27 cellular contexts compared by ENCODE assay signal in the genomic region with DNA sequence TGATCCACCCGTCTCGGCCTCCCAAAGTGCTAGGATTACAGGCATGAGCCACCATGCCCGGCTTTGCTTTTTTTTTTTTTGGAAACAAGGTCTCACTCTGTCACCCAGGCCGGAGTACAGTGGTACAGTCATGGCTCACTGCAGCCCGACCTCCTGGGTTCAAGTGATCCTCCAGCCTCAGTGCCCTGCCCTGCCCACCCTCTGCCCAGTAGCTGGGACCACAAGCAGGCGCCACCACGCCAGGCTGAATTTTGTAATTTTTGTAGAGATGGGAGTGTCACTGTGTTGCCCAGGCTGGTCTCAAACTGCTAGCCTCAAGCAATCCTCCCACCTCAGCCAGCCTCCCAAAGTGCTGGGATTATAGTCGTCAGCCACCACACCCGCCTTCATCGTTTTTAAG. TPM values are rescaled to one million over a fixed set of nuclear protein-coding genes. Genes with fewer than 3 reads are reported as not detected.
DNase-seq lines count a peak whose midpoint lies in the region; ATAC-seq, FAIRE-seq and TF ChIP-seq lines count a peak whose summit lies in the region.
"Had no signal": no experiment of that assay in that cellular context is flagged by ENCODE, and none has a peak within 500 bp of the region (broad histone marks: within the 10 kb centered on the region; RNA-seq: fewer than 3 reads in every experiment).

No MANE protein-coding gene starts in this region.

- ATAC-seq in heart left ventricle = no peak
- ATAC-seq in GM23338 = no peak
- ATAC-seq: CD8-positive, alpha-beta T cell; PC-3 had no signal

- H3K4me1 ChIP-seq in right atrium auricular region (no peaks in the 10 kb centered on the region), heart left ventricle (peaks cover 0 to 11% (median 0%) of the 10 kb centered on the region in 12 donors), vagina (no peaks in the 10 kb centered on the region), GM23338 (ENCODE audit: insufficient read depth) (peaks cover 10% of the 10 kb centered on the region)

- WGBS in heart left ventricle, 4 donors = 88 to 90% (median 89%) methylated on average over 10 of the region's 10 CpGs

- H3K36me3 Mint-ChIP-seq in osteocyte (ENCODE audit: unreplicated experiment) = no peaks in the 10 kb centered on the region
- no peaks in the 10 kb centered on the region for H3K36me3 Mint-ChIP-seq in GM23338 (ENCODE audit: low read depth)

- H3K4me3 ChIP-seq in right atrium auricular region = no peak overlapping the region
- no peak overlapping the region for H3K4me3 ChIP-seq in heart left ventricle
- H3K4me3 ChIP-seq in coronary artery = no peak overlapping the region
- H3K4me3 ChIP-seq in vagina = no peak overlapping the region
- no peak overlapping the region for H3K4me3 ChIP-seq in GM23338

- H2AFZ ChIP-seq in GM23338 = no peak overlapping the region

- no peaks in the 10 kb centered on the region for H3K27me3 ChIP-seq in right atrium auricular region
- peaks cover 0 to 21% (median 5%) of the 10 kb centered on the region in 9 donors for H3K27me3 ChIP-seq in heart left ventricle
- H3K27me3 ChIP-seq in vagina = no peaks in the 10 kb centered on the region
- H3K27me3 ChIP-seq in GM23338 (ENCODE audit: insufficient read depth) = peaks cover 21% of the 10 kb centered on the region

- H3K27ac ChIP-seq in right atrium auricular region (no peak overlapping the region), heart left ventricle (no peak overlapping the region), coronary artery (no peak overlapping the region), vagina (no peak overlapping the region), GM23338 (ENCODE audit: low read depth) (no peak overlapping the region)
- H3K27ac ChIP-seq: HL-60 had no signal

- TF ChIP-seq POLR2A in heart left ventricle (IDR thresholded peaks at IDR 0.05) (no peak), vagina (IDR thresholded peaks at IDR 0.05) (no peak)

- H3K27me3 Mint-ChIP-seq in osteocyte (ENCODE audit: unreplicated experiment) (no peaks in the 10 kb centered on the region), GM23338 (ENCODE audit: insufficient read depth, low read depth, poor library complexity) (peaks cover 14% of the 10 kb centered on the region)

- H4K20me1 ChIP-seq in GM23338 (replicated peaks; ENCODE audit: insufficient read depth) = no peaks in the 10 kb centered on the region

- no peak overlapping the region for H3K4me2 ChIP-seq in GM23338
- H3K4me2 ChIP-seq: SK-N-SH had no signal

- H3K27ac Mint-ChIP-seq in osteocyte (ENCODE audit: unreplicated experiment) (no peak overlapping the region), GM23338 (no peak overlapping the region)

- H3K4me1 Mint-ChIP-seq in osteocyte (ENCODE audit: unreplicated experiment) = peaks cover 15% of the 10 kb centered on the region
- peaks cover 20% of the 10 kb centered on the region for H3K4me1 Mint-ChIP-seq in GM23338

- H3K9me2 ChIP-seq in GM23338 (ENCODE audit: insufficient read depth) = no peaks in the 10 kb centered on the region
- H3K9me2 ChIP-seq: SK-N-SH had no signal

- H3K9me3 ChIP-seq in right atrium auricular region = no peaks in the 10 kb centered on the region
- H3K9me3 ChIP-seq in heart left ventricle = no peaks in the 10 kb centered on the region
- H3K9me3 ChIP-seq in vagina = no peaks in the 10 kb centered on the region
- H3K9me3 ChIP-seq: Caco-2, SK-N-SH had no signal

- no peak overlapping the region for H3K4me3 Mint-ChIP-seq in osteocyte (ENCODE audit: unreplicated experiment)
- H3K4me3 Mint-ChIP-seq in GM23338 = no peak overlapping the region
- H3K4me3 Mint-ChIP-seq: CD8-positive, alpha-beta T cell had no signal

- intact Hi-C loops in heart left ventricle (cut with DNase I) = no loop called here
- intact Hi-C loops in vagina (cut with DNase I) = no loop called here

- no peak for FAIRE-seq in urothelium cell line (lab: Jason Lieb, UNC)
- FAIRE-seq: GM12891 had no signal

- H3K9me3 Mint-ChIP-seq in osteocyte (ENCODE audit: unreplicated experiment) = no peaks in the 10 kb centered on the region
- H3K9me3 Mint-ChIP-seq in GM23338 = no peaks in the 10 kb centered on the region
- H3K9me3 Mint-ChIP-seq: CD8-positive, alpha-beta T cell had no signal

- peak; percentile 48 for DNase-seq in right atrium auricular region (ENCODE audit: low spot score)
- DNase-seq in heart left ventricle = no peak
- peak; percentile 29 for DNase-seq in coronary artery (ENCODE audit: low spot score)
- peak; percentile 65 for DNase-seq in osteocyte (ENCODE audit: extremely low spot score, unreplicated experiment)
- peak; percentile 56 to 61 for DNase-seq in vagina (ENCODE audit: extremely low spot score in 2 of 2)
- no peak for DNase-seq in NCI-H1417 treated with DMSO at 0.1 percent for 48 hours (lab: John Stamatoyannopoulos, UW)
- DNase-seq in GM23338 (ENCODE audit: low spot score) = no peak
- DNase-seq in urothelium cell line (ENCODE audit: low spot score) = no peak
- DNase-seq: C1 segment of cervical spinal cord; Caco-2; CD8-positive, alpha-beta T cell; EL; GF-D8; H7; Karpas-422; NCI-H1092; NCI-H1436; NCI-H187 treated with DMSO at 0.1 percent for 48 hours; NCI-H2107; NCI-H446; NCI-H524 treated with DMSO at 0.1 percent for 48 hours; NCI-H774; PC-3; SK-N-SH had no signal

- H3K79me2 ChIP-seq in GM23338 (replicated peaks; ENCODE audit: insufficient read depth) = no peaks in the 10 kb centered on the region

- H3F3A ChIP-seq in GM23338 (replicated peaks; ENCODE audit: low read depth) = no peaks in the 10 kb centered on the region

- H3K36me3 ChIP-seq in right atrium auricular region (no peaks in the 10 kb centered on the region), heart left ventricle (no peaks in the 10 kb centered on the region), vagina (no peaks in the 10 kb centered on the region), GM23338 (ENCODE audit: insufficient read depth) (no peaks in the 10 kb centered on the region)

- TF ChIP-seq CTCF in right atrium auricular region (IDR thresholded peaks at IDR 0.05) (no peak), heart left ventricle (IDR thresholded peaks at IDR 0.05) (no peak), coronary artery (IDR thresholded peaks at IDR 0.05) (no peak), osteocyte (IDR thresholded peaks at IDR 0.05) (no peak), vagina (IDR thresholded peaks at IDR 0.05) (no peak), GM23338 (conservative IDR thresholded peaks at IDR 0.05; ENCODE audit: low read depth in 2 of 2) (no peak)

TF ChIP-seq in GM23338, 12 proteins besides CTCF, POLR2A, EP300 and RAD21:
- TF ChIP-seq JUNB (IDR thresholded peaks at IDR 0.05; ENCODE audit: unreplicated experiment) = no peak
- TF ChIP-seq STAT1 (IDR thresholded peaks at IDR 0.05; ENCODE audit: unreplicated experiment) = no peak
- no peak for TF ChIP-seq ZNF331 (CRISPR knock-in tag; IDR thresholded peaks at IDR 0.05; ENCODE audit: low read depth)

RNA-seq across cellular contexts. Expression of gene PSD4, which starts 11.6 kb away (rescaled TPM):
- 1 to 10 TPM; 2.4 to 4.5 TPM for total RNA-seq in right atrium auricular region
- 10 to 100 TPM in 1 of 9 donors, 1 to 10 TPM in 5, under 1 TPM in 3; 0.65 to 23.4 (median 1.9) TPM for total RNA-seq in heart left ventricle
- polyA plus RNA-seq in heart left ventricle = 1 to 10 TPM in 1 of 2 donors, under 1 TPM in 1; 0.99 to 1.6 TPM
- 6.3 and 8.9 TPM in 2 replicates for total RNA-seq in osteocyte
- total RNA-seq in vagina = 39.0 TPM
- 0.66 and 1.1 TPM in 2 replicates for total RNA-seq in GM23338 (2014; rRNA removed; shearing (Covaris generic))
- 0.06 and 0.19 TPM in 2 replicates for polyA plus RNA-seq in GM23338 (2016; fragmentation: Nextera tagmentation; extraction: Ambion mirVana)

RNA-seq across cellular contexts. Expression of gene IL1RN, which starts 34.8 kb away (rescaled TPM):
- 1 to 10 TPM in 1 of 2 donors, under 1 TPM in 1; 0.41 to 1.3 TPM for total RNA-seq in right atrium auricular region
- total RNA-seq in heart left ventricle = 10 to 100 TPM in 1 of 9 donors, 1 to 10 TPM in 4, under 1 TPM in 4; 0.16 to 11.4 (median 1.0) TPM
- under 1 TPM; 0.34 to 0.60 TPM for polyA plus RNA-seq in heart left ventricle
- total RNA-seq in osteocyte = not detected in 2 replicates
- 253 TPM for total RNA-seq in vagina
- not detected in 2 replicates for total RNA-seq in GM23338 (2014; rRNA removed; shearing (Covaris generic))
- not detected in 2 replicates for polyA plus RNA-seq in GM23338 (2016; fragmentation: Nextera tagmentation; extraction: Ambion mirVana)
- total RNA-seq: A673; Caco-2; CD8-positive, alpha-beta T cell; H7 had no signal
- polyA plus RNA-seq: SK-N-SH had no signal

Comparison
In these comparisons a context has a peak if more than half of its experiments do, and no peak if none do; other contexts are left out.
1. DNase-seq: peak in right atrium auricular region (single experiment), coronary artery (single experiment), osteocyte (single experiment) and vagina (2 of 2); none in heart left ventricle (0 of 5), NCI-H1417 treated with DMSO at 0.1 percent for 48 hours (single experiment), GM23338 (single experiment) and urothelium cell line (single experiment).
2. RNA of gene IL1RN, which starts 34.8 kb away (total RNA-seq): 253 TPM in vagina (single experiment); 0.41 to 1.3 TPM in right atrium auricular region, 0.16 to 11.4 TPM in heart left ventricle, not detected in osteocyte and not detected in GM23338; every median in the first group is over 10 times any median in the second.